ENCODE assay signal across 9 cellular contexts in genomic region chr7:143882020-143882610, GRCh38. TPM values are rescaled to one million over a fixed set of nuclear protein-coding genes. Genes with fewer than 3 reads are reported as not detected.
DNase-seq lines count a peak whose midpoint lies in the region; ATAC-seq, FAIRE-seq and TF ChIP-seq lines count a peak whose summit lies in the region.
"Had no signal": no experiment of that assay in that cellular context is flagged by ENCODE, and none has a peak within 500 bp of the region (broad histone marks: within the 10 kb centered on the region; RNA-seq: fewer than 3 reads in every experiment).

No MANE protein-coding gene starts in this region.

- DNase-seq in NCI-H1417 (lab: John Stamatoyannopoulos, UW): peak in 2 of 3 experiments; percentile 53 to 63
- DNase-seq in NCI-H1417 treated with DMSO at 0.1 percent for 48 hours (lab: John Stamatoyannopoulos, UW): no peak
- peak; percentile 56 for DNase-seq in astrocyte (ENCODE audit: low read depth)
- peak; percentile 70 to 85 for DNase-seq in hippocampal formation (lab: John Stamatoyannopoulos, UW)
- DNase-seq in posterior vena cava (ENCODE audit: low spot score): peak; percentile 82
- DNase-seq in HCEC 1CT: no peak

- H3K9ac ChIP-seq in astrocyte (ENCODE audit: low read length): peak overlapping the region; percentile 87

- no peaks in the 10 kb centered on the region for H3K27me3 ChIP-seq in astrocyte (ENCODE audit: insufficient read depth, low read length)

- H3K36me3 ChIP-seq in astrocyte (ENCODE audit: insufficient read depth, low read length): no peaks in the 10 kb centered on the region

- no peaks in the 10 kb centered on the region for H3K9me3 Mint-ChIP-seq in astrocyte (ENCODE audit: unreplicated experiment)

- H4K20me1 ChIP-seq in astrocyte (ENCODE audit: insufficient read depth, low read length): peaks cover 44% of the 10 kb centered on the region

- intact Hi-C loops in posterior vena cava (cut with DNase I): no loop called here

- peaks cover 81% of the 10 kb centered on the region for H3K79me2 ChIP-seq in astrocyte (ENCODE audit: insufficient read depth, low read length)

- TF ChIP-seq CTCF in astrocyte (IDR thresholded peaks at IDR 0.05; ENCODE audit: insufficient read depth, low read depth, low read length): no peak

- peaks cover 3% of the 10 kb centered on the region for H3K36me3 Mint-ChIP-seq in astrocyte (ENCODE audit: low read depth, unreplicated experiment)

- peak overlapping the region; percentile 86 for H2AFZ ChIP-seq in astrocyte (ENCODE audit: low read depth, low read length)

- H3K4me3 Mint-ChIP-seq in astrocyte (ENCODE audit: unreplicated experiment): peak overlapping the region; percentile 97

- H3K27ac Mint-ChIP-seq in astrocyte (ENCODE audit: unreplicated experiment): peak overlapping the region; percentile 93

- H3K27ac ChIP-seq in astrocyte (ENCODE audit: low read depth, low read length): peak overlapping the region; percentile 59

- no peaks in the 10 kb centered on the region for H3K9me3 ChIP-seq in astrocyte (ENCODE audit: insufficient read depth, low read depth, low read length)

- H3K4me2 ChIP-seq in astrocyte (ENCODE audit: low read length): peak overlapping the region; percentile 92

- no peak for FAIRE-seq in astrocyte (lab: Jason Lieb, UNC)
- FAIRE-seq: A204.1 had no signal

- no peaks in the 10 kb centered on the region for H3K27me3 Mint-ChIP-seq in astrocyte (ENCODE audit: low read depth, unreplicated experiment)

- H3K4me1 ChIP-seq in astrocyte (ENCODE audit: insufficient read depth, low read length): peaks cover 9% of the 10 kb centered on the region

- peaks cover 10% of the 10 kb centered on the region for H3K4me1 Mint-ChIP-seq in astrocyte (ENCODE audit: low read depth, unreplicated experiment)

- ATAC-seq in GM18909 (IDR thresholded peaks at IDR 0.05; ENCODE audit: poor library complexity, unreplicated experiment) (no peak), HG03025 (IDR thresholded peaks at IDR 0.05; ENCODE audit: low FRiP score, unreplicated experiment) (no peak)

- peak overlapping the region; percentile 73 for H3K4me3 ChIP-seq in astrocyte (ENCODE audit: insufficient read depth, low read depth, low read length)

RNA-seq across cellular contexts. Expression of gene TCAF1, which starts 19.9 kb away (rescaled TPM):
- 90.8 and 97.4 TPM in 2 replicates for total RNA-seq in astrocyte
- 10 to 100 TPM; 33.9 to 36.1 TPM for total RNA-seq in posterior vena cava

RNA-seq across cellular contexts. Expression of gene OR2F2, which starts 52.9 kb away (rescaled TPM):
- total RNA-seq in astrocyte: not detected in 2 replicates
- total RNA-seq in posterior vena cava: not detected

Comparison
In these comparisons a context has a peak if more than half of its experiments do, and no peak if none do; other contexts are left out.
1. DNase-seq: peak in NCI-H1417 (2 of 3), astrocyte (single experiment), hippocampal formation (2 of 2) and posterior vena cava (single experiment); none in NCI-H1417 treated with DMSO at 0.1 percent for 48 hours (single experiment) and HCEC 1CT (single experiment).